Comparison of ENCODE assay signal across 1 cellular context in the genomic region with DNA sequence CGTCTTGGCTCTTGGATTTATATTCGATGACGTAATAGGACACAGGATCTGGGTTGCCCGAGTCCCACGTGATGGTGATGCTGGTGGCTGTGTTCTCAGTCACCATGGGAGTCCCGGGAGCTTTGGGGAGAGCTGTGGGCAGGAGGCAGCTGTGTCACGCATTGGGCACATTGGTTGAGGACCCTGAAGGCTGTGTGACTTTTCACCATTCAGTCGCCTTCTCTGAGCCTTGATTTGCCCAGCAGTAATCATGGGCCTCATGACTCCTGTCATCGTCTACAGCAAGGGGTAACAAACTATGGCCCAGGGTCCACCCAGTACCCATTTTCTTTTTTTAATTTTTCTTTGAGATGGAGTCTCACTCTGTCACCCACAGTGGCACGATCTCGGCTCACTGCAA.
TF ChIP-seq lines count a peak whose summit lies in the region.

No MANE protein-coding gene starts in this region.

TF ChIP-seq in HEK293, 187 proteins besides CTCF, POLR2A, EP300 and RAD21 (continued from another document):
- TF ChIP-seq, protein P1, sequence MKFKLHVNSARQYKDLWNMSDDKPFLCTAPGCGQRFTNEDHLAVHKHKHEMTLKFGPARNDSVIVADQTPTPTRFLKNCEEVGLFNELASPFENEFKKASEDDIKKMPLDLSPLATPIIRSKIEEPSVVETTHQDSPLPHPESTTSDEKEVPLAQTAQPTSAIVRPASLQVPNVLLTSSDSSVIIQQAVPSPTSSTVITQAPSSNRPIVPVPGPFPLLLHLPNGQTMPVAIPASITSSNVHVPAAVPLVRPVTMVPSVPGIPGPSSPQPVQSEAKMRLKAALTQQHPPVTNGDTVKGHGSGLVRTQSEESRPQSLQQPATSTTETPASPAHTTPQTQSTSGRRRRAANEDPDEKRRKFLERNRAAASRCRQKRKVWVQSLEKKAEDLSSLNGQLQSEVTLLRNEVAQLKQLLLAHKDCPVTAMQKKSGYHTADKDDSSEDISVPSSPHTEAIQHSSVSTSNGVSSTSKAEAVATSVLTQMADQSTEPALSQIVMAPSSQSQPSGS (tag by site-specific recombination; IDR thresholded peaks at IDR 0.05; ENCODE audit: low read depth) = 0 out of 2 replicates have a peak, but pooled peaks have one; percentile 18
- no peak for TF ChIP-seq REST (tag by site-specific recombination; IDR thresholded peaks at IDR 0.05)
- no peak for TF ChIP-seq KLF9 (tag by site-specific recombination; IDR thresholded peaks at IDR 0.05; ENCODE audit: low read depth)
- no peak for TF ChIP-seq ZXDB (tag by site-specific recombination; IDR thresholded peaks at IDR 0.05)
- no peak for TF ChIP-seq ZNF174 (tag by site-specific recombination; IDR thresholded peaks at IDR 0.05)
- TF ChIP-seq ZNF777 (tag by site-specific recombination; IDR thresholded peaks at IDR 0.05; ENCODE audit: borderline replicate concordance) = no peak
- no peak for TF ChIP-seq OVOL3 (tag by site-specific recombination; IDR thresholded peaks at IDR 0.05)
- TF ChIP-seq, protein P2, sequence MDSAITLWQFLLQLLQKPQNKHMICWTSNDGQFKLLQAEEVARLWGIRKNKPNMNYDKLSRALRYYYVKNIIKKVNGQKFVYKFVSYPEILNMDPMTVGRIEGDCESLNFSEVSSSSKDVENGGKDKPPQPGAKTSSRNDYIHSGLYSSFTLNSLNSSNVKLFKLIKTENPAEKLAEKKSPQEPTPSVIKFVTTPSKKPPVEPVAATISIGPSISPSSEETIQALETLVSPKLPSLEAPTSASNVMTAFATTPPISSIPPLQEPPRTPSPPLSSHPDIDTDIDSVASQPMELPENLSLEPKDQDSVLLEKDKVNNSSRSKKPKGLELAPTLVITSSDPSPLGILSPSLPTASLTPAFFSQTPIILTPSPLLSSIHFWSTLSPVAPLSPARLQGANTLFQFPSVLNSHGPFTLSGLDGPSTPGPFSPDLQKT (IDR thresholded peaks at IDR 0.05; ENCODE audit: borderline replicate concordance, low read depth, low read length) = no peak
- TF ChIP-seq ZNF202 (tag by site-specific recombination; IDR thresholded peaks at IDR 0.05; ENCODE audit: borderline replicate concordance) = no peak
- TF ChIP-seq, protein P3, sequence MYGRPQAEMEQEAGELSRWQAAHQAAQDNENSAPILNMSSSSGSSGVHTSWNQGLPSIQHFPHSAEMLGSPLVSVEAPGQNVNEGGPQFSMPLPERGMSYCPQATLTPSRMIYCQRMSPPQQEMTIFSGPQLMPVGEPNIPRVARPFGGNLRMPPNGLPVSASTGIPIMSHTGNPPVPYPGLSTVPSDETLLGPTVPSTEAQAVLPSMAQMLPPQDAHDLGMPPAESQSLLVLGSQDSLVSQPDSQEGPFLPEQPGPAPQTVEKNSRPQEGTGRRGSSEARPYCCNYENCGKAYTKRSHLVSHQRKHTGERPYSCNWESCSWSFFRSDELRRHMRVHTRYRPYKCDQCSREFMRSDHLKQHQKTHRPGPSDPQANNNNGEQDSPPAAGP (tag by site-specific recombination; IDR thresholded peaks at IDR 0.05) = no peak
- no peak for TF ChIP-seq INSM2 (tag by site-specific recombination; IDR thresholded peaks at IDR 0.05)
- no peak for TF ChIP-seq ZNF302 (tag by site-specific recombination; IDR thresholded peaks at IDR 0.05; ENCODE audit: low read depth)
- no peak for TF ChIP-seq BCL11A (tag by site-specific recombination; IDR thresholded peaks at IDR 0.05; ENCODE audit: low read depth)
